ENCODE assay signal across 8 cellular contexts in genomic region chr1:148844220-148844619, GRCh38. TPM values are rescaled to one million over a fixed set of nuclear protein-coding genes. Genes with fewer than 3 reads are reported as not detected.
DNase-seq lines count a peak whose midpoint lies in the region; ATAC-seq and TF ChIP-seq lines count a peak whose summit lies in the region.
"Not testable (repeated sequence)": the region's sequence is repeated elsewhere in the genome, so short reads cannot be mapped to it uniquely, and the experiment has no call there.

PDE4DIP (plus strand) TSS chr1:148844428; CDS start chr1:148844775, 347 bp downstream.

- not testable (repeated sequence) for H3K36me3 Mint-ChIP-seq in IgD-negative memory B cell; effector memory CD8-positive, alpha-beta T cell (ENCODE audit: insufficient read depth)

- not testable (repeated sequence) for H3K9me3 Mint-ChIP-seq in IgD-negative memory B cell; effector memory CD8-positive, alpha-beta T cell

- H3K4me1 Mint-ChIP-seq in IgD-negative memory B cell; effector memory CD8-positive, alpha-beta T cell (ENCODE audit: low read depth in 2 of 2): not testable (repeated sequence)

- H3K27me3 ChIP-seq in BE2C, left lung: not testable (repeated sequence)

- H3K4me1 ChIP-seq in BE2C, left lung: not testable (repeated sequence)

- not testable (repeated sequence) for TF ChIP-seq CTCF in BE2C (IDR thresholded peaks at IDR 0.05; ENCODE audit: low read depth, low read length); left lung (IDR thresholded peaks at IDR 0.05)

- not testable (repeated sequence) for H3K27me3 Mint-ChIP-seq in IgD-negative memory B cell; effector memory CD8-positive, alpha-beta T cell

- not testable (repeated sequence) for H3K4me3 ChIP-seq in BE2C (ENCODE audit: low read depth, low read length); left lung

- H3K27ac Mint-ChIP-seq in IgD-negative memory B cell; effector memory CD8-positive, alpha-beta T cell: not testable (repeated sequence)

- not testable (repeated sequence) for H3K27ac ChIP-seq in left lung

- peak; percentile 98 for ATAC-seq in effector memory CD8-positive, alpha-beta T cell (replicated peaks)
- ATAC-seq in left lung (peak; percentile 95), sciatic nerve (peak; percentile 95)

- intact Hi-C loops in left lung (cut with DNase I); sciatic nerve (cut with DNase I): not testable (repeated sequence)

- H3K36me3 ChIP-seq in BE2C, left lung: not testable (repeated sequence)

- DNase-seq in BE2C (peak; percentile 14), left lung (peak; percentile 10 to 22)
- peak; percentile 57 to 62 for DNase-seq in activated CD4-positive, alpha-beta T cell treated with anti-CD3 and anti-CD28 coated beads for 4 hours
- DNase-seq in activated effector memory CD4-positive, alpha-beta T cell treated with anti-CD3 and anti-CD28 coated beads, Interleukin-2, amount 50 U/mL, for 16 hours = peak; percentile 73
- DNase-seq in effector memory CD8-positive, alpha-beta T cell = peak; percentile 12 to 20 (median 13)
- DNase-seq in sciatic nerve (ENCODE audit: low spot score) = not testable (repeated sequence)
- peak; percentile 0 to 14 for DNase-seq in stimulated activated CD8-positive, alpha-beta memory T cell treated with anti-CD3 and anti-CD28 coated beads, Interleukin-7, amount 100 ng/mL, for 1 hour (ENCODE audit: low read depth in 2 of 2)

- not testable (repeated sequence) for H3K9me3 ChIP-seq in BE2C, left lung

- H3K4me3 Mint-ChIP-seq in IgD-negative memory B cell = peak within 1 kb of the TSS in 2 of 4 donors; percentile 75 to 91
- H3K4me3 Mint-ChIP-seq in effector memory CD8-positive, alpha-beta T cell = peak within 1 kb of the TSS; percentile 61 to 77

RNA-seq across cellular contexts. Expression of gene PDE4DIP, which starts in this region (rescaled TPM):
- 17.5 TPM for polyA plus RNA-seq in BE2C (2012; ENCODE audit: insufficient read depth, insufficient read length, low read depth)
- polyA plus RNA-seq in IgD-negative memory B cell = 44.1 TPM
- total RNA-seq in left lung = 100 to 1,000 TPM; 132 to 139 TPM
- 121 TPM for total RNA-seq in sciatic nerve
